In genomic region chr19:8259922-8260247, GRCh38 we compare ENCODE assay signal across 20 cellular contexts.
"Had no signal": no experiment of that assay in that cellular context is flagged by ENCODE, and none has a peak within 500 bp of the region (broad histone marks: within the 10 kb centered on the region; RNA-seq: fewer than 3 reads in every experiment).

No MANE protein-coding gene starts in this region.

- H3K27me3 ChIP-seq: esophagus squamous epithelium, hepatocyte, thyroid gland had no signal

- ATAC-seq: activated T-helper 17 cell treated with anti-CD3 and anti-CD28 coated beads, Interleukin-2, amount 50 U/mL, for 72 hours; left lobe of liver; natural killer cell treated with Interleukin-12 subunit alpha and Interleukin-12 subunit beta and Interleukin-15 and Interleukin-18, amount 100 ng/mL, for 72 hours; right cardiac atrium had no signal

- H3K4me1 ChIP-seq: esophagus squamous epithelium, prostate gland, thyroid gland had no signal

- FAIRE-seq: endothelial cell of umbilical vein had no signal

- H3K9me3 ChIP-seq: esophagus squamous epithelium, prostate gland, thyroid gland had no signal

- H3K4me3 ChIP-seq: coronary artery, esophagus squamous epithelium, hepatocyte, prostate gland, thyroid gland had no signal

- H3K79me2 ChIP-seq: hepatocyte had no signal

- H3K36me3 Mint-ChIP-seq: natural killer cell treated with Interleukin-12 subunit alpha and Interleukin-12 subunit beta and Interleukin-15 and Interleukin-18, amount 100 ng/mL, for 72 hours had no signal

- H3K4me3 Mint-ChIP-seq: activated CD4-positive, alpha-beta T cell treated with anti-CD3 and anti-CD28 coated beads, Interleukin-2, amount 10 ng/mL, durations not matched to agents 7 days and 5 days; activated T-helper 17 cell treated with anti-CD3 and anti-CD28 coated beads, Interleukin-2, amount 50 U/mL, for 72 hours; natural killer cell treated with Interleukin-12 subunit alpha and Interleukin-12 subunit beta and Interleukin-15 and Interleukin-18, amount 100 ng/mL, for 72 hours; T-helper 2 cell treated with Interferon-gamma antibody and Interleukin-4, amounts not matched to agents 5 μg/mL and 100 μg/mL, for 36 hours had no signal

- H3K27ac ChIP-seq: coronary artery, esophagus squamous epithelium, hepatocyte, prostate gland, thyroid gland had no signal

- DNase-seq: activated CD4-positive, alpha-beta T cell treated with anti-CD3 and anti-CD28 coated beads, Interleukin-2, amount 10 ng/mL, durations not matched to agents 7 days and 5 days; activated CD4-positive, CD25-positive, alpha-beta regulatory T cell; activated naive CD4-positive, alpha-beta T cell treated with anti-CD3 and anti-CD28 coated beads, Interleukin-2, amount 50 U/mL, for 16 hours; central memory CD4-positive, alpha-beta T cell; effector CD4-positive, alpha-beta T cell; esophagus squamous epithelium; islet precursor cell; occipital lobe; stimulated activated CD4-positive, alpha-beta T cell treated with anti-CD3 and anti-CD28 coated beads, Interleukin-1b, Interleukin-23, amount 100 ng/mL, for 48 hours; SW 1271; thyroid gland had no signal

- H3K9me3 Mint-ChIP-seq: activated CD4-positive, alpha-beta T cell treated with anti-CD3 and anti-CD28 coated beads, Interleukin-2, amount 10 ng/mL, durations not matched to agents 7 days and 5 days; activated T-helper 17 cell treated with anti-CD3 and anti-CD28 coated beads, Interleukin-2, amount 50 U/mL, for 72 hours; natural killer cell treated with Interleukin-12 subunit alpha and Interleukin-12 subunit beta and Interleukin-15 and Interleukin-18, amount 100 ng/mL, for 72 hours; T-helper 2 cell treated with Interferon-gamma antibody and Interleukin-4, amounts not matched to agents 5 μg/mL and 100 μg/mL, for 36 hours had no signal

- H3K27me3 Mint-ChIP-seq: activated CD4-positive, alpha-beta T cell treated with anti-CD3 and anti-CD28 coated beads, Interleukin-2, amount 10 ng/mL, durations not matched to agents 7 days and 5 days; activated T-helper 17 cell treated with anti-CD3 and anti-CD28 coated beads, Interleukin-2, amount 50 U/mL, for 72 hours; natural killer cell treated with Interleukin-12 subunit alpha and Interleukin-12 subunit beta and Interleukin-15 and Interleukin-18, amount 100 ng/mL, for 72 hours had no signal

- H3K27ac Mint-ChIP-seq: T-helper 2 cell treated with Interferon-gamma antibody and Interleukin-4, amounts not matched to agents 5 μg/mL and 100 μg/mL, for 36 hours had no signal

- H2AFZ ChIP-seq: hepatocyte had no signal

- H3K4me2 ChIP-seq: hepatocyte had no signal
